1 cellular context compared by ENCODE assay signal in genomic region chr11:16883179-16883578, GRCh38.
A peak's percentile ranks its signal among the peaks of the same experiment; 100 is the strongest.
TF ChIP-seq lines count a peak whose summit lies in the region.

No MANE protein-coding gene starts in this region.

TF ChIP-seq in K562, 482 proteins besides CTCF, POLR2A, EP300 and RAD21 (continued from another document):
- peak; percentile 50 for TF ChIP-seq CTCFL (IDR thresholded peaks at IDR 0.05; ENCODE audit: borderline replicate concordance, insufficient read depth, low read depth, low read length, poor library complexity, severe bottlenecking)
- no peak for TF ChIP-seq BDP1 (IDR thresholded peaks at IDR 0.05; ENCODE audit: insufficient read depth, insufficient read length)
- TF ChIP-seq TARDBP (IDR thresholded peaks at IDR 0.05) = no peak
- TF ChIP-seq ZFPM2 (CRISPR knock-in tag; IDR thresholded peaks at IDR 0.05) = no peak
- peak in 1 of 2 experiments; percentile 54; a peak in 2 of 4 replicates for TF ChIP-seq RCOR1 (IDR thresholded peaks at IDR 0.05; ENCODE audit: borderline replicate concordance in 1 of 2, low read depth in 2 of 2, low read length in 2 of 2)
- no peak for TF ChIP-seq ZC3H4 (CRISPR knock-in tag; IDR thresholded peaks at IDR 0.05; ENCODE audit: borderline replicate concordance)
- no peak for TF ChIP-seq SIRT6 (IDR thresholded peaks at IDR 0.05; ENCODE audit: low read depth, low read length)
- no peak for TF ChIP-seq ZNF12 (CRISPR knock-in tag; IDR thresholded peaks at IDR 0.05)
TF ChIP-seq in K562: peak in this region for 13.
